Comparison of ENCODE assay signal across 16 cellular contexts in genomic region chr14:56590535-56590951, GRCh38. TPM values are rescaled to one million over a fixed set of nuclear protein-coding genes. Genes with fewer than 3 reads are reported as not detected.
DNase-seq lines count a peak whose midpoint lies in the region; TF ChIP-seq lines count a peak whose summit lies in the region.
"Had no signal": no experiment of that assay in that cellular context is flagged by ENCODE, and none has a peak within 500 bp of the region (broad histone marks: within the 10 kb centered on the region; RNA-seq: fewer than 3 reads in every experiment).

No MANE protein-coding gene starts in this region.

- peaks cover 9% of the 10 kb centered on the region for H3K4me1 ChIP-seq in endodermal cell (ENCODE audit: control insufficient read depth, insufficient read depth, low read length)
- no peaks in the 10 kb centered on the region for H3K4me1 ChIP-seq in esophagus muscularis mucosa
- H3K4me1 ChIP-seq: A549 had no signal

- no peak for TF ChIP-seq POLR2A in esophagus muscularis mucosa (IDR thresholded peaks at IDR 0.05; ENCODE audit: low read depth)

- H3K27me3 Mint-ChIP-seq in endodermal cell (ENCODE audit: insufficient read depth), result no peaks in the 10 kb centered on the region
- no peaks in the 10 kb centered on the region for H3K27me3 Mint-ChIP-seq in neural crest cell (ENCODE audit: low read depth)
- H3K27me3 Mint-ChIP-seq: activated B cell treated with CpG ODN at 0.5 μM for 24 hours; stimulated activated naive CD8-positive, alpha-beta T cell treated with anti-CD3 and anti-CD28 coated beads, Interleukin-15, amount 100 ng/mL, for 72 hours had no signal

- intact Hi-C loops in esophagus muscularis mucosa (cut with DNase I), result no loop called here

- no peaks in the 10 kb centered on the region for H3K9me3 ChIP-seq in endodermal cell (ENCODE audit: control insufficient read depth, low read length)
- no peaks in the 10 kb centered on the region for H3K9me3 ChIP-seq in esophagus muscularis mucosa
- H3K9me3 ChIP-seq: A549, esophagus squamous epithelium had no signal

- peak overlapping the region; percentile 9 for H3K27ac ChIP-seq in endodermal cell (ENCODE audit: low read depth, low read length)
- no peak overlapping the region for H3K27ac ChIP-seq in esophagus muscularis mucosa (replicated peaks in 1 of 4)
- H3K27ac ChIP-seq: A549, esophagus squamous epithelium, KMS-11 had no signal

- H3K36me3 ChIP-seq in endodermal cell (ENCODE audit: control insufficient read depth, insufficient read depth, low read length) (peaks cover 62% of the 10 kb centered on the region), esophagus muscularis mucosa (peaks cover 0 to 59% (median 16%) of the 10 kb centered on the region in 4 donors)

- H3K36me3 Mint-ChIP-seq in endodermal cell (ENCODE audit: low read depth) (peaks cover 36% of the 10 kb centered on the region), neural crest cell (ENCODE audit: low read depth) (no peaks in the 10 kb centered on the region)

- H3K9ac ChIP-seq in endodermal cell (ENCODE audit: extremely low read depth, low read length, poor library complexity, severe bottlenecking), result no peak overlapping the region
- H3K9ac ChIP-seq: KMS-11 had no signal

- TF ChIP-seq EP300 in esophagus muscularis mucosa (IDR thresholded peaks at IDR 0.05), result no peak

- H3K4me1 Mint-ChIP-seq in endodermal cell (peaks cover 27% of the 10 kb centered on the region), neural crest cell (peaks cover 18% of the 10 kb centered on the region)
- H3K4me1 Mint-ChIP-seq: activated B cell treated with CpG ODN at 0.5 μM for 24 hours had no signal

- TF ChIP-seq CTCF in endodermal cell (conservative IDR thresholded peaks at IDR 0.05) (peak; percentile 54), neural crest cell (conservative IDR thresholded peaks at IDR 0.05) (no peak), esophagus muscularis mucosa (IDR thresholded peaks at IDR 0.05) (no peak)

- no peak overlapping the region for H3K27ac Mint-ChIP-seq in endodermal cell
- H3K27ac Mint-ChIP-seq in neural crest cell (ENCODE audit: unreplicated experiment), result no peak overlapping the region
- H3K27ac Mint-ChIP-seq: activated B cell treated with CpG ODN at 0.5 μM for 24 hours; stimulated activated naive CD8-positive, alpha-beta T cell treated with anti-CD3 and anti-CD28 coated beads, Interleukin-15, amount 100 ng/mL, for 72 hours had no signal

- H3K27me3 ChIP-seq in endodermal cell (ENCODE audit: control insufficient read depth, insufficient read depth, low read length, poor library complexity, severe bottlenecking) (no peaks in the 10 kb centered on the region), esophagus muscularis mucosa (no peaks in the 10 kb centered on the region)
- H3K27me3 ChIP-seq: esophagus squamous epithelium had no signal

- no peak overlapping the region for H3K4me3 Mint-ChIP-seq in endodermal cell
- no peak overlapping the region for H3K4me3 Mint-ChIP-seq in neural crest cell
- H3K4me3 Mint-ChIP-seq: activated B cell treated with CpG ODN at 0.5 μM for 24 hours; stimulated activated naive CD8-positive, alpha-beta T cell treated with anti-CD3 and anti-CD28 coated beads, Interleukin-15, amount 100 ng/mL, for 72 hours had no signal

- WGBS in endodermal cell (ENCODE audit: insufficient coverage in 1 of 2, insufficient read length in 1 of 2), 2 experiments, result 67 to 87% methylated on average over 1 to 3 of the region's 3 CpGs
- WGBS in esophagus muscularis mucosa, result 90% methylated on average over 3 of the region's 3 CpGs

- H3K4me3 ChIP-seq in endodermal cell (ENCODE audit: low read length) (no peak overlapping the region), esophagus muscularis mucosa (no peak overlapping the region)
- H3K4me3 ChIP-seq: A549, esophagus squamous epithelium had no signal

- no peaks in the 10 kb centered on the region for H3K9me3 Mint-ChIP-seq in endodermal cell
- no peaks in the 10 kb centered on the region for H3K9me3 Mint-ChIP-seq in neural crest cell
- H3K9me3 Mint-ChIP-seq: activated B cell treated with CpG ODN at 0.5 μM for 24 hours; stimulated activated naive CD8-positive, alpha-beta T cell treated with anti-CD3 and anti-CD28 coated beads, Interleukin-15, amount 100 ng/mL, for 72 hours had no signal

- DNase-seq in NCI-H1694 treated with DMSO at 0.1 percent for 48 hours (lab: John Stamatoyannopoulos, UW) (peak; percentile 2), NCI-H1694 (lab: John Stamatoyannopoulos, UW) (no peak), NCI-H524 (lab: John Stamatoyannopoulos, UW) (peak; percentile 80 to 97), endodermal cell (peak; percentile 67), neural crest cell (ENCODE audit: low read depth, low spot score) (peak; percentile 3), foreskin melanocyte (no peak), esophagus muscularis mucosa (ENCODE audit: extremely low spot score) (no peak)
- DNase-seq in stimulated activated CD4-positive, alpha-beta T cell treated with anti-CD3 and anti-CD28 coated beads, Interleukin-4, amount 100 ng/mL, for 24 hours, result no peak
- DNase-seq: activated B cell treated with CpG ODN at 0.5 μM for 24 hours; activated effector memory CD4-positive, alpha-beta T cell treated with Interleukin-2 at 50 U/mL for 16 hours; esophagus squamous epithelium; NCI-H2029; posterior cingulate gyrus; stimulated activated naive CD8-positive, alpha-beta T cell treated with anti-CD3 and anti-CD28 coated beads, Interleukin-15, amount 100 ng/mL, for 72 hours had no signal

RNA-seq across cellular contexts. Expression of gene TMEM260, which starts 10.9 kb away (rescaled TPM):
- total RNA-seq in endodermal cell (10 to 100 TPM; 29.4 to 40.8 TPM), neural crest cell (19.4 and 19.7 TPM in 2 replicates), esophagus muscularis mucosa (10 to 100 TPM in 3 of 4 donors, 1 to 10 TPM in 1; 5.8 to 15.5 (median 11.7) TPM)
- 18.2 TPM for polyA plus RNA-seq in endodermal cell (2013, experiment 1 of 2)
- polyA plus RNA-seq in endodermal cell (2013, experiment 2 of 2), result 19.4 TPM

Comparison
In these comparisons a context has a peak if more than half of its experiments do, and no peak if none do; other contexts are left out.
1. DNase-seq: peak in NCI-H1694 treated with DMSO at 0.1 percent for 48 hours (single experiment), NCI-H524 (2 of 2), endodermal cell (single experiment) and neural crest cell (single experiment); none in NCI-H1694 (single experiment), stimulated activated CD4-positive, alpha-beta T cell treated with anti-CD3 and anti-CD28 coated beads, Interleukin-4, amount 100 ng/mL, for 24 hours (single experiment), foreskin melanocyte (single experiment) and esophagus muscularis mucosa (single experiment).